Comparison of ENCODE assay signal across 8 cellular contexts in the genomic region with DNA sequence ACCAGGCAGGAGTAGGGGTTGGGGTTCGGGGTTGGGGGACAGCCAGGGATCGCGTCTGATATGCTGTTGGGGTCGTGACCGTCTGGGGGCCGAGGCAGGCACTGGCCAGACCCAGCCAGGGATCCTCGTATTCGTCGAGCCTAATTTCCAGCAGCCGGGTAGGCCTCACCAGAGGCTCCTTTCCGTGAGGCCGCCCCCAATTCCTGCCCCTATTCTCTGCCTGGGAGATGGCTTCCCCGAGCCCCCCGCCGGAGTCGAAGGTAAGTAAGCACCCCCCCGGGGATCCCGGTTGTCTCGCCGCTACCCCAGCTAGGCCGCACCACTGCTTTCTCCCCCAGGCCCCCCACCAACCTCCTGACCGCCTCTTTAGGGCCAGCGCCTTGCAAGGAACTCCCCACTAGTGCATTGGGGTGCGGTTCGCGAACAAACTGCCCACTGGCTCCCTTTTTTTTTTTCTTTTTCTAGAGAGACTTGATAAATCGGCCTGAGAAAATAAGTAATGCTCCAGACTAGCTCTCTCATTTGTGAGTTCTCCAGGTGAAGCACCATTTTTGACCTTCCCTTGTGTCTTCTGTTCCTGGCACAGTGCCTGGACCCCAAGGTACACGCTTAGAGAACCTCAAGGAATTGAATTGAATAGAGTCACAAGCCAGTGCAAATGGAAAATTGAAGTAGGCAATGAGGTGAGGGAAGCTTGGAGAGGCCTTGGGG. TPM values are rescaled to one million over a fixed set of nuclear protein-coding genes. Genes with fewer than 3 reads are reported as not detected.
DNase-seq lines count a peak whose midpoint lies in the region; ATAC-seq, FAIRE-seq and TF ChIP-seq lines count a peak whose summit lies in the region.

No MANE protein-coding gene starts in this region.

- H3K9ac ChIP-seq in Loucy (ENCODE audit: low read depth, low read length, poor library complexity, severe bottlenecking) (peak overlapping the region; percentile 91), HepG2 (ENCODE audit: insufficient read depth, low read depth, low read length) (peak overlapping the region; percentile 81)

- H3K9me3 ChIP-seq in Loucy (ENCODE audit: insufficient read depth, low read depth, low read length) (no peaks in the 10 kb centered on the region), breast epithelium (peaks cover 6 to 33% of the 10 kb centered on the region in 2 donors), HepG2 (ENCODE audit: low read length) (peaks cover 5% of the 10 kb centered on the region)

- no peak for TF ChIP-seq POLR2A in breast epithelium (IDR thresholded peaks at IDR 0.05)
- no peak for TF ChIP-seq POLR2A in HepG2 (IDR thresholded peaks at IDR 0.05; ENCODE audit: insufficient read depth in 1 of 2, low read depth in 2 of 2, low read length in 2 of 2)

- peak overlapping the region; percentile 100 for H3K27ac Mint-ChIP-seq in activated CD4-positive, alpha-beta T cell treated with anti-CD3 and anti-CD28 coated beads for 36 hours
- H3K27ac Mint-ChIP-seq in stimulated activated naive CD8-positive, alpha-beta T cell treated with anti-CD3 and anti-CD28 coated beads, Interleukin-15, amount 100 ng/mL, for 72 hours, result peak overlapping the region; percentile 98 to 99

- DNase-seq in activated CD4-positive, alpha-beta T cell treated with anti-CD3 and anti-CD28 coated beads for 36 hours, result no peak
- DNase-seq in activated CD4-positive, alpha-beta T cell treated with anti-CD3 and anti-CD28 coated beads for 48 hours, result no peak
- DNase-seq in breast epithelium (ENCODE audit: low spot score in 2 of 2) (peak in 1 of 2 donors; percentile 56), HepG2 (ENCODE audit: low spot score) (no peak), NCI-H1436 treated with DMSO at 0.1 percent for 48 hours (lab: John Stamatoyannopoulos, UW) (no peak)
- DNase-seq in stimulated activated naive CD8-positive, alpha-beta T cell treated with anti-CD3 and anti-CD28 coated beads, Interleukin-15, amount 100 ng/mL, for 72 hours, result no peak

- H3K4me1 Mint-ChIP-seq in activated CD4-positive, alpha-beta T cell treated with anti-CD3 and anti-CD28 coated beads for 36 hours, result peaks cover 67% of the 10 kb centered on the region
- H3K4me1 Mint-ChIP-seq in stimulated activated naive CD8-positive, alpha-beta T cell treated with anti-CD3 and anti-CD28 coated beads, Interleukin-15, amount 100 ng/mL, for 72 hours, result peaks cover 66% of the 10 kb centered on the region

- H3K27me3 Mint-ChIP-seq in activated CD4-positive, alpha-beta T cell treated with anti-CD3 and anti-CD28 coated beads for 36 hours, result no peaks in the 10 kb centered on the region
- no peaks in the 10 kb centered on the region for H3K27me3 Mint-ChIP-seq in stimulated activated naive CD8-positive, alpha-beta T cell treated with anti-CD3 and anti-CD28 coated beads, Interleukin-15, amount 100 ng/mL, for 72 hours

- H3K36me3 ChIP-seq in Loucy (ENCODE audit: insufficient read depth, low read length) (peaks cover 7% of the 10 kb centered on the region; the same call in 1 of the 2 replicates), breast epithelium (peaks cover 24% of the 10 kb centered on the region), HepG2 (replicated peaks in 1 of 2; ENCODE audit: control insufficient read depth in 1 of 2, insufficient read depth in 2 of 2, low read length in 2 of 2) (peaks cover 8 to 54% of the 10 kb centered on the region in 2 experiments)

- POLR2A ChIA-PET in activated CD4-positive, alpha-beta T cell treated with anti-CD3 and anti-CD28 coated beads for 36 hours (lab: Charles Lee), result interaction anchor here (0.6 to 1.5 kb wide), 3 partner anchors 10 to 135 kb away, joined by 4 to 9 read pairs (median 4); a partner anchor contains a TSS
- POLR2A ChIA-PET in HepG2 (lab: Yijun Ruan, JAX), result interaction anchor here (0.6 to 2.6 kb wide), 35 partner anchors 8 to 371 kb away, joined by 3 to 54 read pairs (median 7); a partner anchor contains a TSS

- TF ChIP-seq CTCF in Loucy (conservative IDR thresholded peaks at IDR 0.05; ENCODE audit: low read length) (no peak), breast epithelium (IDR thresholded peaks at IDR 0.05) (no peak), HepG2 (CRISPR knock-in tag; IDR thresholded peaks at IDR 0.05) (no peak)

- ATAC-seq in activated CD4-positive, alpha-beta T cell treated with anti-CD3 and anti-CD28 coated beads for 36 hours, result peak; percentile 1
- ATAC-seq in HepG2 (no peak; the same call in 2 of the 3 replicates), HG03108 (IDR thresholded peaks at IDR 0.05; ENCODE audit: unreplicated experiment) (no peak)
- peak; percentile 29 for ATAC-seq in stimulated activated naive CD8-positive, alpha-beta T cell treated with anti-CD3 and anti-CD28 coated beads, Interleukin-15, amount 100 ng/mL, for 72 hours

- in situ Hi-C loops in HepG2 (cut with HindIII; ENCODE audit: extremely low pct_ligation_motif_present, low pct_unique_long_range_greater_than_20kb), result loop anchor here (5.0 to 10.0 kb wide), 3 partner anchors 58 to 284 kb away; a partner anchor contains a TSS

- peak overlapping the region; percentile 87 for H3K4me2 ChIP-seq in Loucy (ENCODE audit: low read depth, low read length, poor library complexity, severe bottlenecking)
- peak overlapping the region; percentile 94 for H3K4me2 ChIP-seq in HepG2 (ENCODE audit: low read depth, low read length)

- no peaks in the 10 kb centered on the region for H3K27me3 ChIP-seq in Loucy (ENCODE audit: insufficient read depth, low read length, poor library complexity, severe bottlenecking)
- no peaks in the 10 kb centered on the region for H3K27me3 ChIP-seq in breast epithelium
- no peaks in the 10 kb centered on the region; a peak in 1 of 5 replicates for H3K27me3 ChIP-seq in HepG2 (ENCODE audit: control insufficient read depth in 1 of 2, insufficient read depth in 2 of 2, low read length in 2 of 2)

- H3K4me1 ChIP-seq in Loucy (ENCODE audit: insufficient read depth, low read length, poor library complexity, severe bottlenecking) (peaks cover 57% of the 10 kb centered on the region), breast epithelium (peaks cover 0 to 3% of the 10 kb centered on the region in 2 donors), HepG2 (ENCODE audit: insufficient read depth, low read length) (peaks cover 77% of the 10 kb centered on the region)

- TF ChIP-seq RAD21 in HepG2 (CRISPR knock-in tag; IDR thresholded peaks at IDR 0.05), result no peak

- H3K9me2 ChIP-seq in Loucy (replicated peaks; ENCODE audit: low read depth, low read length), result no peaks in the 10 kb centered on the region

- intact Hi-C loops in activated CD4-positive, alpha-beta T cell treated with anti-CD3 and anti-CD28 coated beads for 36 hours (cut with DNase I, micrococcal nuclease), result loop anchor here (1.0 to 10.0 kb wide), 7 partner anchors 134 to 1492 kb away; a partner anchor contains a TSS
- intact Hi-C loops in breast epithelium (cut with DNase I; ENCODE audit: low total_unique reads), result no loop called here
- intact Hi-C loops in HepG2 (cut with micrococcal nuclease; ENCODE audit: unreplicated experiment), result loop anchor here (1.0 to 5.0 kb wide), 5 partner anchors 22 to 133 kb away; a partner anchor contains a TSS

- H4K20me1 ChIP-seq in Loucy (ENCODE audit: insufficient read depth, low read length, poor library complexity, severe bottlenecking) (peaks cover 21% of the 10 kb centered on the region), HepG2 (ENCODE audit: insufficient read depth, low read length) (0 out of 2 replicates have a peak, but pooled peaks cover 7% of the 10 kb centered on the region)

- H3K9me3 Mint-ChIP-seq in activated CD4-positive, alpha-beta T cell treated with anti-CD3 and anti-CD28 coated beads for 36 hours (ENCODE audit: low read depth), result peaks cover 18% of the 10 kb centered on the region
- peaks cover 29 to 38% of the 10 kb centered on the region in 2 donors for H3K9me3 Mint-ChIP-seq in stimulated activated naive CD8-positive, alpha-beta T cell treated with anti-CD3 and anti-CD28 coated beads, Interleukin-15, amount 100 ng/mL, for 72 hours

- H3K36me3 Mint-ChIP-seq in activated CD4-positive, alpha-beta T cell treated with anti-CD3 and anti-CD28 coated beads for 36 hours (ENCODE audit: low read depth), result peaks cover 83% of the 10 kb centered on the region

- H3K4me3 ChIP-seq in Loucy (ENCODE audit: low read length, poor library complexity, severe bottlenecking) (peak overlapping the region; percentile 83), breast epithelium (peak overlapping the region; percentile 78 to 81 (median 80)), HepG2 (replicated peaks in 1 of 3; ENCODE audit: insufficient read depth in 1 of 3, low read depth in 2 of 3, low read length in 3 of 3) (peak overlapping the region; percentile 82 to 90 (median 86))

- H3K4me3 Mint-ChIP-seq in activated CD4-positive, alpha-beta T cell treated with anti-CD3 and anti-CD28 coated beads for 36 hours, result peak overlapping the region; percentile 94
- peak overlapping the region; percentile 89 for H3K4me3 Mint-ChIP-seq in stimulated activated naive CD8-positive, alpha-beta T cell treated with anti-CD3 and anti-CD28 coated beads, Interleukin-15, amount 100 ng/mL, for 72 hours

- H2AFZ ChIP-seq in Loucy (ENCODE audit: low read length) (peak overlapping the region; percentile 69), HepG2 (ENCODE audit: low read length) (no peak overlapping the region)

- H3K79me2 ChIP-seq in Loucy (ENCODE audit: insufficient read depth, low read length), result peaks cover 81% of the 10 kb centered on the region
- H3K79me2 ChIP-seq in HepG2 (ENCODE audit: insufficient read depth, low read length), result peaks cover 91% of the 10 kb centered on the region

- TF ChIP-seq EP300 in HepG2 (IDR thresholded peaks at IDR 0.05; ENCODE audit: low read depth in 2 of 2, low read length in 2 of 2), result no peak
- no peak for TF ChIP-seq EP300 in HepG2 (CRISPR knock-in tag; IDR thresholded peaks at IDR 0.05; ENCODE audit: borderline replicate concordance)

- 1% methylated on average over 26 of the region's 28 CpGs for WGBS in HepG2 (ENCODE audit: low lambda C conversion rate)

- FAIRE-seq in HepG2 (lab: Jason Lieb, UNC), result no peak

- BruUV-seq in HepG2 (replicated peaks; lab: Mats Ljungman, UMichigan), result no TSS peak

- CTCF ChIA-PET in activated CD4-positive, alpha-beta T cell treated with anti-CD3 and anti-CD28 coated beads for 36 hours (lab: Charles Lee), result interaction anchor here (0.6 to 0.9 kb wide), 5 partner anchors 7 to 134 kb away, joined by 3 to 8 read pairs (median 4); a partner anchor contains a TSS
- CTCF ChIA-PET in HepG2 (lab: Yijun Ruan, JAX; ENCODE audit: low intra/inter-chr PET ratio, low total read pairs), result no interaction called here

- H3K27ac ChIP-seq in breast epithelium (peak overlapping the region; percentile 87 to 95), HepG2 (ENCODE audit: extremely low read length, insufficient read depth, low read length) (peak overlapping the region; percentile 55)

- no peaks in the 10 kb centered on the region for H3F3A ChIP-seq in Loucy (ENCODE audit: low read depth)

RNA-seq across cellular contexts. Expression of a gene that starts 0.4 kb away (rescaled TPM):
- total RNA-seq in activated CD4-positive, alpha-beta T cell treated with anti-CD3 and anti-CD28 coated beads for 36 hours, result 10 to 100 TPM; 10.2 to 13.1 TPM
- total RNA-seq in breast epithelium (10 to 100 TPM; 20.2 to 32.1 (median 23.9) TPM), HepG2 (2016; rRNA removed; fragmentation: Illumina TruSeq; extraction: Trizol) (50.0 and 65.4 TPM in 2 replicates)
- total RNA-seq in HepG2 (2016; cell fraction: cytosol; rRNA removed; fragmentation: Illumina TruSeq; extraction: Trizol; ENCODE audit: low read depth), result 8.6 and 10.3 TPM in 2 replicates
- total RNA-seq in HepG2 (2016; cell fraction: insoluble cytoplasmic fraction; rRNA removed; fragmentation: Illumina TruSeq; extraction: Trizol), result 48.2 and 65.9 TPM in 2 replicates
- total RNA-seq in HepG2 (2016; cell fraction: membrane; rRNA removed; fragmentation: Illumina TruSeq; extraction: Trizol), result 33.1 and 39.4 TPM in 2 replicates
- total RNA-seq in HepG2 (2016; cell fraction: nucleus; rRNA removed; fragmentation: Illumina TruSeq; extraction: Trizol), result 46.2 and 50.3 TPM in 2 replicates
- polyA plus RNA-seq in HepG2 (2011; rRNA removed), result 7.9 and 8.4 TPM in 2 replicates
- polyA plus RNA-seq in HepG2 (2011; cell fraction: cytosol; rRNA removed), result 2.8 and 5.5 TPM in 2 replicates
- polyA plus RNA-seq in HepG2 (2011; cell fraction: nucleus; rRNA removed), result 11.7 and 16.1 TPM in 2 replicates
- polyA plus RNA-seq in HepG2 (2012), result 23.9 and 31.6 TPM in 2 replicates
- 3.4 and 3.7 TPM in 2 replicates for polyA plus RNA-seq in HepG2 (2016; cell fraction: cytosol; fragmentation: Illumina TruSeq; extraction: Trizol; ENCODE audit: low read depth)
- polyA plus RNA-seq in HepG2 (2016; cell fraction: insoluble cytoplasmic fraction; fragmentation: Illumina TruSeq; extraction: Trizol; ENCODE audit: low read depth), result 40.8 and 42.4 TPM in 2 replicates
- polyA plus RNA-seq in HepG2 (2016; cell fraction: membrane; fragmentation: Illumina TruSeq; extraction: Trizol; ENCODE audit: low read depth), result 12.9 and 13.9 TPM in 2 replicates
- polyA plus RNA-seq in HepG2 (2016; cell fraction: nucleus; fragmentation: Illumina TruSeq; extraction: Trizol; ENCODE audit: insufficient read depth, low read depth), result 52.8 and 60.4 TPM in 2 replicates
- 2.2 and 6.6 TPM in 2 replicates for polyA minus RNA-seq in HepG2 (2011; rRNA and poly(A)+ RNA removed; ENCODE audit: low replicate concordance)
- 10.9 and 12.4 TPM in 2 replicates for polyA minus RNA-seq in HepG2 (2011; cell fraction: cytosol; rRNA and poly(A)+ RNA removed)
- polyA minus RNA-seq in HepG2 (2011; cell fraction: nucleus; rRNA and poly(A)+ RNA removed), result 77.9 and 116 TPM in 2 replicates

RNA-seq across cellular contexts. Expression of a gene that starts 0.7 kb away (rescaled TPM):
- 10 to 100 TPM; 15.5 to 17.0 TPM for total RNA-seq in activated CD4-positive, alpha-beta T cell treated with anti-CD3 and anti-CD28 coated beads for 36 hours
- total RNA-seq in breast epithelium, result 10 to 100 TPM in 2 of 3 donors, 1 to 10 TPM in 1; 9.4 to 21.2 (median 14.7) TPM
- 70.0 and 107 TPM in 2 replicates for total RNA-seq in HepG2 (2016; rRNA removed; fragmentation: Illumina TruSeq; extraction: Trizol)
- total RNA-seq in HepG2 (2016; cell fraction: cytosol; rRNA removed; fragmentation: Illumina TruSeq; extraction: Trizol; ENCODE audit: low read depth), result 21.0 and 24.1 TPM in 2 replicates
- total RNA-seq in HepG2 (2016; cell fraction: insoluble cytoplasmic fraction; rRNA removed; fragmentation: Illumina TruSeq; extraction: Trizol), result 68.9 and 116 TPM in 2 replicates
- total RNA-seq in HepG2 (2016; cell fraction: membrane; rRNA removed; fragmentation: Illumina TruSeq; extraction: Trizol), result 28.1 and 35.5 TPM in 2 replicates
- 39.6 and 40.3 TPM in 2 replicates for total RNA-seq in HepG2 (2016; cell fraction: nucleus; rRNA removed; fragmentation: Illumina TruSeq; extraction: Trizol)
- 30.0 and 37.1 TPM in 2 replicates for polyA plus RNA-seq in HepG2 (2011; rRNA removed)
- polyA plus RNA-seq in HepG2 (2011; cell fraction: cytosol; rRNA removed), result 12.7 and 22.1 TPM in 2 replicates
- polyA plus RNA-seq in HepG2 (2011; cell fraction: nucleus; rRNA removed), result 6.3 and 8.8 TPM in 2 replicates
- 35.5 and 51.6 TPM in 2 replicates for polyA plus RNA-seq in HepG2 (2012)
- polyA plus RNA-seq in HepG2 (2016; cell fraction: cytosol; fragmentation: Illumina TruSeq; extraction: Trizol; ENCODE audit: low read depth), result 9.9 and 11.7 TPM in 2 replicates
- polyA plus RNA-seq in HepG2 (2016; cell fraction: insoluble cytoplasmic fraction; fragmentation: Illumina TruSeq; extraction: Trizol; ENCODE audit: low read depth), result 93.2 and 105 TPM in 2 replicates
- polyA plus RNA-seq in HepG2 (2016; cell fraction: membrane; fragmentation: Illumina TruSeq; extraction: Trizol; ENCODE audit: low read depth), result 17.3 and 19.1 TPM in 2 replicates
- polyA plus RNA-seq in HepG2 (2016; cell fraction: nucleus; fragmentation: Illumina TruSeq; extraction: Trizol; ENCODE audit: insufficient read depth, low read depth), result 41.9 and 44.2 TPM in 2 replicates
- 2.7 and 4.1 TPM in 2 replicates for polyA minus RNA-seq in HepG2 (2011; rRNA and poly(A)+ RNA removed; ENCODE audit: low replicate concordance)
- polyA minus RNA-seq in HepG2 (2011; cell fraction: cytosol; rRNA and poly(A)+ RNA removed), result 6.6 and 7.6 TPM in 2 replicates
- polyA minus RNA-seq in HepG2 (2011; cell fraction: nucleus; rRNA and poly(A)+ RNA removed), result 36.7 and 38.1 TPM in 2 replicates

RNA-seq across cellular contexts. Expression of a gene that starts 14.3 kb away (rescaled TPM):
- under 1 TPM in 1 of 2 experiments, not detected in 1; 0.07 TPM for total RNA-seq in activated CD4-positive, alpha-beta T cell treated with anti-CD3 and anti-CD28 coated beads for 36 hours
- total RNA-seq in breast epithelium (under 1 TPM in 1 of 3 donors, not detected in 2; 0.16 TPM), HepG2 (2016; rRNA removed; fragmentation: Illumina TruSeq; extraction: Trizol) (0.71 and 1.0 TPM in 2 replicates)
- 0.20 and 0.26 TPM in 2 replicates for total RNA-seq in HepG2 (2016; cell fraction: cytosol; rRNA removed; fragmentation: Illumina TruSeq; extraction: Trizol; ENCODE audit: low read depth)
- 0.45 and 0.77 TPM in 2 replicates for total RNA-seq in HepG2 (2016; cell fraction: insoluble cytoplasmic fraction; rRNA removed; fragmentation: Illumina TruSeq; extraction: Trizol)
- total RNA-seq in HepG2 (2016; cell fraction: membrane; rRNA removed; fragmentation: Illumina TruSeq; extraction: Trizol), result 0.34 and 0.56 TPM in 2 replicates
- 0.78 and 0.97 TPM in 2 replicates for total RNA-seq in HepG2 (2016; cell fraction: nucleus; rRNA removed; fragmentation: Illumina TruSeq; extraction: Trizol)
- polyA plus RNA-seq in HepG2 (2011; rRNA removed), result 7.9 and 11.2 TPM in 2 replicates
- polyA plus RNA-seq in HepG2 (2011; cell fraction: cytosol; rRNA removed), result 3.9 and 10.6 TPM in 2 replicates
- polyA plus RNA-seq in HepG2 (2011; cell fraction: nucleus; rRNA removed), result 4.2 and 7.6 TPM in 2 replicates
- 26.8 and 34.2 TPM in 2 replicates for polyA plus RNA-seq in HepG2 (2012)
- polyA plus RNA-seq in HepG2 (2016; cell fraction: cytosol; fragmentation: Illumina TruSeq; extraction: Trizol; ENCODE audit: low read depth), result 0.07 and 0.18 TPM in 2 replicates
- polyA plus RNA-seq in HepG2 (2016; cell fraction: insoluble cytoplasmic fraction; fragmentation: Illumina TruSeq; extraction: Trizol; ENCODE audit: low read depth), result 0.80 and 0.87 TPM in 2 replicates
- polyA plus RNA-seq in HepG2 (2016; cell fraction: membrane; fragmentation: Illumina TruSeq; extraction: Trizol; ENCODE audit: low read depth), result 0.22 and 0.24 TPM in 2 replicates
- polyA plus RNA-seq in HepG2 (2016; cell fraction: nucleus; fragmentation: Illumina TruSeq; extraction: Trizol; ENCODE audit: insufficient read depth, low read depth), result 1.4 and 1.7 TPM in 2 replicates
- polyA minus RNA-seq in HepG2 (2011; rRNA and poly(A)+ RNA removed; ENCODE audit: low replicate concordance), result 0.05 and 7.3 TPM in 2 replicates
- polyA minus RNA-seq in HepG2 (2011; cell fraction: cytosol; rRNA and poly(A)+ RNA removed), result 5.0 and 10.0 TPM in 2 replicates
- 7.6 and 12.8 TPM in 2 replicates for polyA minus RNA-seq in HepG2 (2011; cell fraction: nucleus; rRNA and poly(A)+ RNA removed)

RNA-seq across cellular contexts. Expression of a gene that starts 36.5 kb away (rescaled TPM):
- total RNA-seq in activated CD4-positive, alpha-beta T cell treated with anti-CD3 and anti-CD28 coated beads for 36 hours, result not detected
- total RNA-seq in breast epithelium (under 1 TPM in 1 of 3 donors, not detected in 2; 0.66 TPM), HepG2 (2016; rRNA removed; fragmentation: Illumina TruSeq; extraction: Trizol) (0.97 and 1.1 TPM in 2 replicates)
- total RNA-seq in HepG2 (2016; cell fraction: cytosol; rRNA removed; fragmentation: Illumina TruSeq; extraction: Trizol; ENCODE audit: low read depth), result 0.26 and 0.91 TPM in 2 replicates
- total RNA-seq in HepG2 (2016; cell fraction: insoluble cytoplasmic fraction; rRNA removed; fragmentation: Illumina TruSeq; extraction: Trizol), result 0.48 and 0.97 TPM in 2 replicates
- total RNA-seq in HepG2 (2016; cell fraction: membrane; rRNA removed; fragmentation: Illumina TruSeq; extraction: Trizol), result 0.86 and 0.90 TPM in 2 replicates
- 0.34 and 0.56 TPM in 2 replicates for total RNA-seq in HepG2 (2016; cell fraction: nucleus; rRNA removed; fragmentation: Illumina TruSeq; extraction: Trizol)
- 0.29 and 0.84 TPM in 2 replicates for polyA plus RNA-seq in HepG2 (2011; rRNA removed)
- 0.74 and 0.91 TPM in 2 replicates for polyA plus RNA-seq in HepG2 (2011; cell fraction: cytosol; rRNA removed)
- polyA plus RNA-seq in HepG2 (2011; cell fraction: nucleus; rRNA removed), result 0.39 and 0.48 TPM in 2 replicates
- 2.4 TPM in 2 replicates for polyA plus RNA-seq in HepG2 (2012)
- polyA plus RNA-seq in HepG2 (2016; cell fraction: cytosol; fragmentation: Illumina TruSeq; extraction: Trizol; ENCODE audit: low read depth), result 0.50 and 0.58 TPM in 2 replicates
- 0.89 and 1.8 TPM in 2 replicates for polyA plus RNA-seq in HepG2 (2016; cell fraction: insoluble cytoplasmic fraction; fragmentation: Illumina TruSeq; extraction: Trizol; ENCODE audit: low read depth)
- 0.68 and 0.76 TPM in 2 replicates for polyA plus RNA-seq in HepG2 (2016; cell fraction: membrane; fragmentation: Illumina TruSeq; extraction: Trizol; ENCODE audit: low read depth)
- polyA plus RNA-seq in HepG2 (2016; cell fraction: nucleus; fragmentation: Illumina TruSeq; extraction: Trizol; ENCODE audit: insufficient read depth, low read depth), result 0.57 and 0.68 TPM in 2 replicates
- polyA minus RNA-seq in HepG2 (2011; rRNA and poly(A)+ RNA removed; ENCODE audit: low replicate concordance), result 0.78 TPM in 1 of 2 replicates, not detected in the other
- 0.53 and 0.59 TPM in 2 replicates for polyA minus RNA-seq in HepG2 (2011; cell fraction: cytosol; rRNA and poly(A)+ RNA removed)
- 0.26 TPM in 1 of 2 replicates, not detected in the other for polyA minus RNA-seq in HepG2 (2011; cell fraction: nucleus; rRNA and poly(A)+ RNA removed)

Comparison
In these comparisons a context has a peak if more than half of its experiments do, and no peak if none do; other contexts are left out.
1. ATAC-seq: peak in activated CD4-positive, alpha-beta T cell treated with anti-CD3 and anti-CD28 coated beads for 36 hours (single experiment) and stimulated activated naive CD8-positive, alpha-beta T cell treated with anti-CD3 and anti-CD28 coated beads, Interleukin-15, amount 100 ng/mL, for 72 hours (single experiment); none in HepG2 (single experiment) and HG03108 (single experiment).
2. Peak in every context shown above with its lines, with median percentiles within 50 percentile points of each other: H3K4me3 ChIP-seq.